ENCODE assay signal across 28 cellular contexts in genomic region chr11:12362857-12363256, GRCh38. TPM values are rescaled to one million over a fixed set of nuclear protein-coding genes. Genes with fewer than 3 reads are reported as not detected.
DNase-seq lines count a peak whose midpoint lies in the region; ATAC-seq and TF ChIP-seq lines count a peak whose summit lies in the region.
"Had no signal": no experiment of that assay in that cellular context is flagged by ENCODE, and none has a peak within 500 bp of the region (broad histone marks: within the 10 kb centered on the region; RNA-seq: fewer than 3 reads in every experiment).

No MANE protein-coding gene starts in this region.

- DNase-seq in activated naive CD4-positive, alpha-beta T cell treated with Interleukin-2 at 50 U/mL for 16 hours, result no peak
- DNase-seq in IMR-90 (no peak), dorsolateral prefrontal cortex (no peak), right cardiac atrium (no peak)
- DNase-seq in central memory CD4-positive, alpha-beta T cell, result peak; percentile 19
- DNase-seq: activated naive CD8-positive, alpha-beta T cell treated with anti-CD3 and anti-CD28 coated beads, Interleukin-2, amount 10 ng/mL, durations not matched to agents 7 days and 5 days; activated T-cell treated with anti-CD3 and anti-CD28 coated beads, Interleukin-2, amount 50 U/mL, for 1 hour; aorta; DMS79 treated with DMSO at 0.1 percent for 48 hours; GF-D8; kidney glomerular epithelial cell; lower lobe of right lung; midbrain; naive B cell; NCI-H1417; NCI-H2081; NCI-H526; PC-9; SK-N-SH; stimulated activated CD4-positive, alpha-beta T cell treated with anti-CD3 and anti-CD28 coated beads, Interleukin-4, amount 100 ng/mL, for 24 hours; transverse colon had no signal

- H3K9me3 ChIP-seq in IMR-90 (ENCODE audit: control insufficient read depth, insufficient read depth, low read length), result no peaks in the 10 kb centered on the region
- H3K9me3 ChIP-seq in right cardiac atrium (ENCODE audit: control insufficient read depth, low read length), result no peaks in the 10 kb centered on the region
- H3K9me3 ChIP-seq: BLaER1, HAP-1, lower lobe of right lung, SK-N-SH, transverse colon had no signal

- TF ChIP-seq POLR2A in IMR-90 (IDR thresholded peaks at IDR 0.05; ENCODE audit: low read depth, low read length), result no peak

- no peaks in the 10 kb centered on the region for H3K79me1 ChIP-seq in IMR-90 (ENCODE audit: low read depth in 1 of 2, low read length in 2 of 2)

- no peak overlapping the region for H2AK5ac ChIP-seq in IMR-90 (ENCODE audit: low read depth, low read length)

- no peak overlapping the region for H2BK20ac ChIP-seq in IMR-90 (ENCODE audit: low read depth, low read length)

- intact Hi-C loops in IMR-90 (cut with micrococcal nuclease) (no loop called here), dorsolateral prefrontal cortex (cut with DNase I) (no loop called here), right cardiac atrium (cut with DNase I) (no loop called here)

- peaks cover 1% of the 10 kb centered on the region for H3K27me3 Mint-ChIP-seq in activated naive CD4-positive, alpha-beta T cell treated with anti-CD3 and anti-CD28 coated beads, Interleukin-2, amount 50 U/mL, for 24 hours

- no peak overlapping the region for H3K23ac ChIP-seq in IMR-90 (ENCODE audit: low read depth, low read length)

- H2AFZ ChIP-seq in IMR-90 (replicated peaks; ENCODE audit: low read length, poor library complexity), result no peak overlapping the region
- H2AFZ ChIP-seq: PC-9 had no signal

- H2BK5ac ChIP-seq in IMR-90 (ENCODE audit: low read depth, low read length, poor library complexity, severe bottlenecking), result no peak overlapping the region

- H3K14ac ChIP-seq in IMR-90 (replicated peaks; ENCODE audit: low read depth, low read length), result no peak overlapping the region

- no TSS peak for BruUV-seq in IMR-90 (replicated peaks; lab: Mats Ljungman, UMichigan)

- no peak overlapping the region for H4K5ac ChIP-seq in IMR-90 (ENCODE audit: low read depth, low read length)

- H2AK9ac ChIP-seq in IMR-90 (replicated peaks; ENCODE audit: low read depth, low read length, poor library complexity), result peak overlapping the region; percentile 53

- TF ChIP-seq CTCF in IMR-90 (conservative IDR thresholded peaks at IDR 0.05; ENCODE audit: low read depth, low read length) (no peak), dorsolateral prefrontal cortex (IDR thresholded peaks at IDR 0.05 in 54 of 56, conservative IDR thresholded peaks at IDR 0.05 in 2 of 56; ENCODE audit: low read depth in 1 of 56, partially characterized antibody in 56 of 56) (no peak)

- in situ Hi-C loops in IMR-90 (cut with MboI; ENCODE audit: low sequenced_read_pairs), result no loop called here

- POLR2A ChIA-PET in IMR-90 (lab: Charles Lee; ENCODE audit: unreplicated experiment), result no interaction called here

- H4K91ac ChIP-seq in IMR-90 (ENCODE audit: insufficient read depth, low read depth, low read length), result no peak overlapping the region

- no peak overlapping the region for H3K56ac ChIP-seq in IMR-90 (ENCODE audit: extremely low read depth, insufficient read depth, low read length)

- no peak overlapping the region; the same call in 1 of the 2 replicates for H3K18ac ChIP-seq in IMR-90 (ENCODE audit: low read depth, low read length)

- H2BK15ac ChIP-seq in IMR-90 (ENCODE audit: low read depth, low read length), result no peak overlapping the region

- no peak overlapping the region for H3K9ac ChIP-seq in IMR-90 (ENCODE audit: low read depth, low read length)
- H3K9ac ChIP-seq: BLaER1, SK-N-SH had no signal

- peaks cover 7% of the 10 kb centered on the region for H3K9me3 Mint-ChIP-seq in activated naive CD4-positive, alpha-beta T cell treated with anti-CD3 and anti-CD28 coated beads, Interleukin-2, amount 50 U/mL, for 24 hours
- H3K9me3 Mint-ChIP-seq: dendritic cell treated with granulocyte-macrophage colony-stimulating factor and Interleukin-4, amounts not matched to agents 40 ng/mL and 50 ng/mL, for 4 days had no signal

- no peak overlapping the region for H3K27ac ChIP-seq in IMR-90 (ENCODE audit: insufficient read depth, low read length)
- H3K27ac ChIP-seq in dorsolateral prefrontal cortex, result no peak overlapping the region
- no peak overlapping the region for H3K27ac ChIP-seq in right cardiac atrium (ENCODE audit: low read length)
- H3K27ac ChIP-seq: BLaER1, lower lobe of right lung, PC-9, transverse colon had no signal

- H3K4ac ChIP-seq in IMR-90 (ENCODE audit: low read depth, low read length), result no peak overlapping the region

- 78% methylated on average over 1 of the region's 2 CpGs; no CpG with 5 or more reads in 1 of the 2 experiments for WGBS in IMR-90 (ENCODE audit: extremely low coverage in 2 of 2, insufficient read length in 1 of 2), 2 experiments
- 37% methylated on average over 2 of the region's 2 CpGs for WGBS in right cardiac atrium

- H3K4me2 ChIP-seq in IMR-90 (ENCODE audit: low read depth, low read length), result no peak overlapping the region
- H3K4me2 ChIP-seq: BLaER1, PC-9, SK-N-SH had no signal

- H4K20me1 ChIP-seq in IMR-90 (ENCODE audit: insufficient read depth, low read length), result no peaks in the 10 kb centered on the region
- H4K20me1 ChIP-seq: BLaER1 had no signal

- ATAC-seq in IMR-90 (ENCODE audit: low read depth) (no peak), HG02678 (IDR thresholded peaks at IDR 0.05; ENCODE audit: unreplicated experiment) (no peak), right cardiac atrium (no peak)
- ATAC-seq: lower lobe of right lung, Right ventricle myocardium inferior had no signal

- H4K8ac ChIP-seq in IMR-90 (ENCODE audit: low read depth in 2 of 2, low read length in 2 of 2), result no peak overlapping the region

- H3K27ac Mint-ChIP-seq in activated naive CD4-positive, alpha-beta T cell treated with anti-CD3 and anti-CD28 coated beads, Interleukin-2, amount 50 U/mL, for 24 hours, result peak overlapping the region; percentile 63
- H3K27ac Mint-ChIP-seq: activated naive CD8-positive, alpha-beta T cell treated with anti-CD3 and anti-CD28 coated beads, Interleukin-2, amount 10 ng/mL, durations not matched to agents 7 days and 5 days; dendritic cell treated with granulocyte-macrophage colony-stimulating factor and Interleukin-4, amounts not matched to agents 40 ng/mL and 50 ng/mL, for 4 days; naive B cell; T-helper 1 cell treated with Interleukin-12 subunit alpha and Interleukin-12 subunit beta and Interleukin-4 antibody, amounts not matched to agents 30 μg/mL and 1 μg/mL, for 36 hours had no signal

- no peak overlapping the region for H2BK120ac ChIP-seq in IMR-90 (ENCODE audit: low read depth, low read length)

- peaks cover 20% of the 10 kb centered on the region for H3K4me1 ChIP-seq in IMR-90 (ENCODE audit: control insufficient read depth, insufficient read depth, low read length)
- H3K4me1 ChIP-seq in right cardiac atrium (ENCODE audit: control insufficient read depth, insufficient read depth, low read length), result no peaks in the 10 kb centered on the region
- H3K4me1 ChIP-seq: BLaER1, lower lobe of right lung had no signal

- H3K27me3 ChIP-seq in IMR-90 (ENCODE audit: control insufficient read depth, insufficient read depth, low read length) (no peaks in the 10 kb centered on the region), dorsolateral prefrontal cortex (peaks cover 0 to 23% (median 0%) of the 10 kb centered on the region in 45 donors), right cardiac atrium (ENCODE audit: control insufficient read depth, insufficient read depth) (no peaks in the 10 kb centered on the region)
- H3K27me3 ChIP-seq: BLaER1, transverse colon had no signal

- CTCF ChIA-PET in IMR-90 (lab: Yijun Ruan, JAX), result no interaction called here

- no peaks in the 10 kb centered on the region for H3K36me3 ChIP-seq in IMR-90 (ENCODE audit: control insufficient read depth, insufficient read depth, low read length)
- H3K36me3 ChIP-seq: BLaER1, HAP-1, lower lobe of right lung, transverse colon had no signal

- H3K9me1 ChIP-seq in IMR-90 (ENCODE audit: insufficient read depth, low read length), result peaks cover 12% of the 10 kb centered on the region; the same call in 1 of the 2 replicates

- peaks cover 13% of the 10 kb centered on the region for H3K36me3 Mint-ChIP-seq in activated naive CD4-positive, alpha-beta T cell treated with anti-CD3 and anti-CD28 coated beads, Interleukin-2, amount 50 U/mL, for 24 hours
- H3K36me3 Mint-ChIP-seq: activated naive CD8-positive, alpha-beta T cell treated with anti-CD3 and anti-CD28 coated beads, Interleukin-2, amount 10 ng/mL, durations not matched to agents 7 days and 5 days; naive B cell had no signal

- dilution Hi-C loops in IMR-90 (cut with HindIII; ENCODE audit: low sequenced_read_pairs, unreplicated experiment), result no loop called here

- peaks cover 72% of the 10 kb centered on the region for H3K4me1 Mint-ChIP-seq in activated naive CD4-positive, alpha-beta T cell treated with anti-CD3 and anti-CD28 coated beads, Interleukin-2, amount 50 U/mL, for 24 hours
- H3K4me1 Mint-ChIP-seq: naive B cell had no signal

- TF ChIP-seq RAD21 in IMR-90 (IDR thresholded peaks at IDR 0.05; ENCODE audit: low read length), result no peak

- H3K4me3 ChIP-seq in IMR-90 (ENCODE audit: insufficient read depth, low read depth, low read length) (no peak overlapping the region), dorsolateral prefrontal cortex (no peak overlapping the region), right cardiac atrium (ENCODE audit: low read length) (no peak overlapping the region)
- H3K4me3 ChIP-seq: BLaER1, HAP-1, lower lobe of right lung, PC-9, transverse colon had no signal

- H3K4me3 Mint-ChIP-seq in activated naive CD4-positive, alpha-beta T cell treated with anti-CD3 and anti-CD28 coated beads, Interleukin-2, amount 50 U/mL, for 24 hours, result no peak overlapping the region
- H3K4me3 Mint-ChIP-seq: activated naive CD8-positive, alpha-beta T cell treated with anti-CD3 and anti-CD28 coated beads, Interleukin-2, amount 10 ng/mL, durations not matched to agents 7 days and 5 days; dendritic cell treated with granulocyte-macrophage colony-stimulating factor and Interleukin-4, amounts not matched to agents 40 ng/mL and 50 ng/mL, for 4 days; T-helper 1 cell treated with Interleukin-12 subunit alpha and Interleukin-12 subunit beta and Interleukin-4 antibody, amounts not matched to agents 30 μg/mL and 1 μg/mL, for 36 hours had no signal

TF ChIP-seq in IMR-90, 13 proteins besides CTCF, POLR2A, EP300 and RAD21 (continues in another document):
- TF ChIP-seq, protein P1, sequence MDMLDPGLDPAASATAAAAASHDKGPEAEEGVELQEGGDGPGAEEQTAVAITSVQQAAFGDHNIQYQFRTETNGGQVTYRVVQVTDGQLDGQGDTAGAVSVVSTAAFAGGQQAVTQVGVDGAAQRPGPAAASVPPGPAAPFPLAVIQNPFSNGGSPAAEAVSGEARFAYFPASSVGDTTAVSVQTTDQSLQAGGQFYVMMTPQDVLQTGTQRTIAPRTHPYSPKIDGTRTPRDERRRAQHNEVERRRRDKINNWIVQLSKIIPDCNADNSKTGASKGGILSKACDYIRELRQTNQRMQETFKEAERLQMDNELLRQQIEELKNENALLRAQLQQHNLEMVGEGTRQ (IDR thresholded peaks at IDR 0.05; ENCODE audit: low read depth, low read length), result no peak

RNA-seq across cellular contexts. Expression of gene PARVA, which starts 14.5 kb away (rescaled TPM):
- 65.2 and 65.8 TPM in 2 replicates for total RNA-seq in IMR-90 (2012; rRNA removed)
- 68.9 and 80.2 TPM in 2 replicates for polyA plus RNA-seq in IMR-90 (2012; rRNA removed)
- polyA plus RNA-seq in IMR-90 (2012; cell fraction: cytosol; rRNA removed), result 30.2 and 37.0 TPM in 2 replicates
- polyA plus RNA-seq in IMR-90 (2012; cell fraction: nucleus; rRNA removed; ENCODE audit: low replicate concordance), result 13.5 and 44.5 TPM in 2 replicates
- 10 to 100 TPM; 17.1 to 74.0 (median 37.2) TPM for total RNA-seq in dorsolateral prefrontal cortex
- 100 to 1,000 TPM in 1 of 4 donors, 10 to 100 TPM in 3; 61.4 to 116 (median 76.5) TPM for total RNA-seq in right cardiac atrium
- polyA plus RNA-seq in right cardiac atrium, result 30.6 TPM
